In the genomic region with DNA sequence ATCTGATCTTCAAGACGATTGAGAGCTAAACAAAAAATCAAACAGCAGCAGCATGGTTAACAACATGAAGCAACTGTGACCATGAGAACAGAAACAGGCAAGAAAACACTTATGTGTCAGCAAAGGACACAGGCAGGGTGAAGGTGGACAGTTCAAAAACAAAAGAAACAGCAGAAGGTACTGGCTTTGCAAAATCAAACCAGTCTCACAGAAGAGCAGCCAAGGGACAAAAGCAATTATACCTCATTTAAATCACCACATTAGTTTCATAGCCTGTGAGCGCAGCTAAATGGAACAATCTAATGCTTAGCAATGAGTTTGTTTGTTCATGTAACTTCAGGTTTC, we compare ENCODE assay signal across 9 cellular contexts. TPM values are rescaled to one million over a fixed set of nuclear protein-coding genes. Genes with fewer than 3 reads are reported as not detected.
DNase-seq lines count a peak whose midpoint lies in the region; ATAC-seq and TF ChIP-seq lines count a peak whose summit lies in the region.
"Had no signal": no experiment of that assay in that cellular context is flagged by ENCODE, and none has a peak within 500 bp of the region (broad histone marks: within the 10 kb centered on the region; RNA-seq: fewer than 3 reads in every experiment).

No MANE protein-coding gene starts in this region.

- H3K9me3 Mint-ChIP-seq in glutamatergic neuron (ENCODE audit: unreplicated experiment): no peaks in the 10 kb centered on the region
- no peaks in the 10 kb centered on the region for H3K9me3 Mint-ChIP-seq in stimulated activated memory B cell treated with anti-CD40 and anti-IgM and Interleukin-4, amounts not matched to agents 10 μg/mL and 1 μg/mL and 100 μg/mL, for 72 hours

- peaks cover 15% of the 10 kb centered on the region for H3K4me1 ChIP-seq in HEK293 (ENCODE audit: control insufficient read depth, insufficient read depth, low read length)
- H3K4me1 ChIP-seq in SK-N-SH (ENCODE audit: control insufficient read depth in 1 of 2, insufficient read depth in 2 of 2, low read depth in 1 of 2, low read length in 1 of 2): peaks cover 9 to 44% of the 10 kb centered on the region in 2 experiments

- H3K4me3 ChIP-seq in HEK293 (ENCODE audit: low read depth, low read length) (no peak overlapping the region), SK-N-SH (ENCODE audit: low read depth in 2 of 2, low read length in 1 of 2) (no peak overlapping the region)

- H3K27ac ChIP-seq in HEK293 (ENCODE audit: extremely low read depth, low read depth, low read length): peak overlapping the region; percentile 26
- peak overlapping the region; percentile 90 to 96 for H3K27ac ChIP-seq in SK-N-SH (ENCODE audit: low read depth in 2 of 2, low read length in 1 of 2)

- H3K27ac Mint-ChIP-seq in glutamatergic neuron (ENCODE audit: unreplicated experiment): peak overlapping the region; percentile 35
- peak overlapping the region; percentile 72 for H3K27ac Mint-ChIP-seq in stimulated activated memory B cell treated with anti-CD40 and anti-IgM and Interleukin-4, amounts not matched to agents 10 μg/mL and 1 μg/mL and 100 μg/mL, for 72 hours

- POLR2A ChIA-PET in HEK293 (lab: Yijun Ruan, JAX): interaction anchor here (0.9 to 1.7 kb wide), 5 partner anchors 9 to 70 kb away, joined by 3 to 10 read pairs (median 3); no protein-coding TSS in a partner anchor
- POLR2A ChIA-PET in SK-N-SH (lab: Yijun Ruan, JAX): no interaction called here

- peaks cover 3% of the 10 kb centered on the region for H3K36me3 Mint-ChIP-seq in glutamatergic neuron (ENCODE audit: unreplicated experiment)
- H3K36me3 Mint-ChIP-seq in stimulated activated memory B cell treated with anti-CD40 and anti-IgM and Interleukin-4, amounts not matched to agents 10 μg/mL and 1 μg/mL and 100 μg/mL, for 72 hours: peaks cover 59% of the 10 kb centered on the region

- ATAC-seq in stimulated activated memory B cell treated with anti-CD40 and anti-IgM and Interleukin-4, amounts not matched to agents 10 μg/mL and 1 μg/mL and 100 μg/mL, for 72 hours: no peak
- ATAC-seq in GM21447 (IDR thresholded peaks at IDR 0.05; ENCODE audit: unreplicated experiment): no peak

- H4K20me1 ChIP-seq in SK-N-SH (ENCODE audit: insufficient read depth): no peaks in the 10 kb centered on the region

- peak overlapping the region; percentile 61 for H3K9ac ChIP-seq in SK-N-SH

- TF ChIP-seq RAD21 in SK-N-SH (IDR thresholded peaks at IDR 0.05; ENCODE audit: low read length): no peak

- TF ChIP-seq EP300 in SK-N-SH (IDR thresholded peaks at IDR 0.05; ENCODE audit: borderline replicate concordance in 1 of 2, low read depth in 1 of 2, low read length in 1 of 2): no peak

- no peak overlapping the region for H2AFZ ChIP-seq in SK-N-SH (ENCODE audit: low read depth)

- H3K9me2 ChIP-seq in SK-N-SH: no peaks in the 10 kb centered on the region

- H3K79me2 ChIP-seq in SK-N-SH (ENCODE audit: insufficient read depth): peaks cover 13% of the 10 kb centered on the region; the same call in 1 of the 2 replicates

- no peaks in the 10 kb centered on the region for H3K27me3 ChIP-seq in SK-N-SH (ENCODE audit: insufficient read depth)

- H3K4me1 Mint-ChIP-seq in glutamatergic neuron (ENCODE audit: low read depth, unreplicated experiment): no peaks in the 10 kb centered on the region
- peaks cover 30% of the 10 kb centered on the region for H3K4me1 Mint-ChIP-seq in stimulated activated memory B cell treated with anti-CD40 and anti-IgM and Interleukin-4, amounts not matched to agents 10 μg/mL and 1 μg/mL and 100 μg/mL, for 72 hours

- H3K4me2 ChIP-seq in SK-N-SH: peak overlapping the region; percentile 58

- TF ChIP-seq CTCF in HEK293 (tag by site-specific recombination; IDR thresholded peaks at IDR 0.05) (no peak), SK-N-SH (IDR thresholded peaks at IDR 0.05) (no peak), glutamatergic neuron (IDR thresholded peaks at IDR 0.05; ENCODE audit: partially characterized antibody, unreplicated experiment) (no peak)

- DNase-seq in SK-N-SH (no peak), glutamatergic neuron (no peak), HuH-7 (ENCODE audit: low spot score) (no peak), T-helper 9 cell (no peak), NCI-H1694 treated with DMSO at 0.1 percent for 48 hours (lab: John Stamatoyannopoulos, UW) (no peak)
- DNase-seq: activated CD4-positive, alpha-beta T cell treated with anti-CD3 and anti-CD28 coated beads for 4 hours had no signal

- H3K9me3 ChIP-seq in HEK293 (ENCODE audit: control insufficient read depth, insufficient read depth, low read depth, low read length): no peaks in the 10 kb centered on the region
- H3K9me3 ChIP-seq in SK-N-SH: no peaks in the 10 kb centered on the region

- H3F3A ChIP-seq in SK-N-SH (replicated peaks; ENCODE audit: insufficient read depth): peaks cover 67% of the 10 kb centered on the region

- no peaks in the 10 kb centered on the region for H3K27me3 Mint-ChIP-seq in glutamatergic neuron (ENCODE audit: unreplicated experiment)
- H3K27me3 Mint-ChIP-seq in stimulated activated memory B cell treated with anti-CD40 and anti-IgM and Interleukin-4, amounts not matched to agents 10 μg/mL and 1 μg/mL and 100 μg/mL, for 72 hours: no peaks in the 10 kb centered on the region

- H3K36me3 ChIP-seq in HEK293 (ENCODE audit: control insufficient read depth in 2 of 2, insufficient read depth in 1 of 2, low read length in 2 of 2): peaks cover 25 to 57% of the 10 kb centered on the region in 2 experiments
- peaks cover 50 to 55% of the 10 kb centered on the region in 2 experiments for H3K36me3 ChIP-seq in SK-N-SH (replicated peaks in 1 of 2; ENCODE audit: control insufficient read depth in 1 of 2, insufficient read depth in 2 of 2, low read length in 1 of 2)

- WGBS in SK-N-SH (ENCODE audit: low lambda C conversion rate): 43% methylated on average over 2 of the region's 2 CpGs

- H3K4me3 Mint-ChIP-seq in glutamatergic neuron (ENCODE audit: unreplicated experiment): no peak overlapping the region
- no peak overlapping the region for H3K4me3 Mint-ChIP-seq in stimulated activated memory B cell treated with anti-CD40 and anti-IgM and Interleukin-4, amounts not matched to agents 10 μg/mL and 1 μg/mL and 100 μg/mL, for 72 hours

- CTCF ChIA-PET in HEK293 (lab: Yijun Ruan, JAX) (interaction anchor here (0.6 to 4.6 kb wide), 9 partner anchors 12 to 1151 kb away, joined by 3 to 30 read pairs (median 4); a partner anchor contains a TSS), SK-N-SH (lab: Yijun Ruan, JAX) (interaction anchor here (1.4 to 3.1 kb wide), 2 partner anchors 10 to 22 kb away, joined by 3 to 14 read pairs; no protein-coding TSS in a partner anchor)

TF ChIP-seq in HEK293, 187 proteins besides CTCF, POLR2A, EP300 and RAD21:
- TF ChIP-seq ZNF664 (tag by site-specific recombination; IDR thresholded peaks at IDR 0.05) (peak; percentile 100), ZSCAN16 (tag by site-specific recombination; IDR thresholded peaks at IDR 0.05) (no peak), ZNF133 (tag by site-specific recombination; IDR thresholded peaks at IDR 0.05) (peak; percentile 75; the same call in 1 of the 2 replicates)

TF ChIP-seq in SK-N-SH, 30 proteins besides CTCF, POLR2A, EP300 and RAD21:
- no peak for TF ChIP-seq JUND (IDR thresholded peaks at IDR 0.05)
- TF ChIP-seq FOXM1 (IDR thresholded peaks at IDR 0.05; ENCODE audit: low read depth): no peak
- TF ChIP-seq NRF1 (IDR thresholded peaks at IDR 0.05; ENCODE audit: low read depth, low read length): no peak
- TF ChIP-seq YY1 (IDR thresholded peaks at IDR 0.05; ENCODE audit: low read depth): no peak
- TF ChIP-seq, protein P1, sequence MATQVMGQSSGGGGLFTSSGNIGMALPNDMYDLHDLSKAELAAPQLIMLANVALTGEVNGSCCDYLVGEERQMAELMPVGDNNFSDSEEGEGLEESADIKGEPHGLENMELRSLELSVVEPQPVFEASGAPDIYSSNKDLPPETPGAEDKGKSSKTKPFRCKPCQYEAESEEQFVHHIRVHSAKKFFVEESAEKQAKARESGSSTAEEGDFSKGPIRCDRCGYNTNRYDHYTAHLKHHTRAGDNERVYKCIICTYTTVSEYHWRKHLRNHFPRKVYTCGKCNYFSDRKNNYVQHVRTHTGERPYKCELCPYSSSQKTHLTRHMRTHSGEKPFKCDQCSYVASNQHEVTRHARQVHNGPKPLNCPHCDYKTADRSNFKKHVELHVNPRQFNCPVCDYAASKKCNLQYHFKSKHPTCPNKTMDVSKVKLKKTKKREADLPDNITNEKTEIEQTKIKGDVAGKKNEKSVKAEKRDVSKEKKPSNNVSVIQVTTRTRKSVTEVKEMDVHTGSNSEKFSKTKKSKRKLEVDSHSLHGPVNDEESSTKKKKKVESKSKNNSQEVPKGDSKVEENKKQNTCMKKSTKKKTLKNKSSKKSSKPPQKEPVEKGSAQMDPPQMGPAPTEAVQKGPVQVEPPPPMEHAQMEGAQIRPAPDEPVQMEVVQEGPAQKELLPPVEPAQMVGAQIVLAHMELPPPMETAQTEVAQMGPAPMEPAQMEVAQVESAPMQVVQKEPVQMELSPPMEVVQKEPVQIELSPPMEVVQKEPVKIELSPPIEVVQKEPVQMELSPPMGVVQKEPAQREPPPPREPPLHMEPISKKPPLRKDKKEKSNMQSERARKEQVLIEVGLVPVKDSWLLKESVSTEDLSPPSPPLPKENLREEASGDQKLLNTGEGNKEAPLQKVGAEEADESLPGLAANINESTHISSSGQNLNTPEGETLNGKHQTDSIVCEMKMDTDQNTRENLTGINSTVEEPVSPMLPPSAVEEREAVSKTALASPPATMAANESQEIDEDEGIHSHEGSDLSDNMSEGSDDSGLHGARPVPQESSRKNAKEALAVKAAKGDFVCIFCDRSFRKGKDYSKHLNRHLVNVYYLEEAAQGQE (IDR thresholded peaks at IDR 0.05; ENCODE audit: low read depth, low read length): no peak
- TF ChIP-seq, protein P2, sequence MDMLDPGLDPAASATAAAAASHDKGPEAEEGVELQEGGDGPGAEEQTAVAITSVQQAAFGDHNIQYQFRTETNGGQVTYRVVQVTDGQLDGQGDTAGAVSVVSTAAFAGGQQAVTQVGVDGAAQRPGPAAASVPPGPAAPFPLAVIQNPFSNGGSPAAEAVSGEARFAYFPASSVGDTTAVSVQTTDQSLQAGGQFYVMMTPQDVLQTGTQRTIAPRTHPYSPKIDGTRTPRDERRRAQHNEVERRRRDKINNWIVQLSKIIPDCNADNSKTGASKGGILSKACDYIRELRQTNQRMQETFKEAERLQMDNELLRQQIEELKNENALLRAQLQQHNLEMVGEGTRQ (IDR thresholded peaks at IDR 0.05; ENCODE audit: borderline replicate concordance, low read depth, low read length): no peak
- no peak for TF ChIP-seq RCOR1 (IDR thresholded peaks at IDR 0.05; ENCODE audit: low read length)
TF ChIP-seq in SK-N-SH: peak in this region for 0.

RNA-seq across cellular contexts. Expression of a gene that starts 59.1 kb away (rescaled TPM):
- polyA plus RNA-seq in SK-N-SH (2012; rRNA removed): 208 and 209 TPM in 2 replicates
- 177 and 181 TPM in 2 replicates for polyA plus RNA-seq in SK-N-SH (2012; cell fraction: cytosol; rRNA removed)
- polyA plus RNA-seq in SK-N-SH (2012; cell fraction: nucleus; rRNA removed): 432 and 454 TPM in 2 replicates
- total RNA-seq in glutamatergic neuron (ENCODE audit: unreplicated experiment): 25.6 TPM
